8 cellular contexts compared by ENCODE assay signal in the genomic region with DNA sequence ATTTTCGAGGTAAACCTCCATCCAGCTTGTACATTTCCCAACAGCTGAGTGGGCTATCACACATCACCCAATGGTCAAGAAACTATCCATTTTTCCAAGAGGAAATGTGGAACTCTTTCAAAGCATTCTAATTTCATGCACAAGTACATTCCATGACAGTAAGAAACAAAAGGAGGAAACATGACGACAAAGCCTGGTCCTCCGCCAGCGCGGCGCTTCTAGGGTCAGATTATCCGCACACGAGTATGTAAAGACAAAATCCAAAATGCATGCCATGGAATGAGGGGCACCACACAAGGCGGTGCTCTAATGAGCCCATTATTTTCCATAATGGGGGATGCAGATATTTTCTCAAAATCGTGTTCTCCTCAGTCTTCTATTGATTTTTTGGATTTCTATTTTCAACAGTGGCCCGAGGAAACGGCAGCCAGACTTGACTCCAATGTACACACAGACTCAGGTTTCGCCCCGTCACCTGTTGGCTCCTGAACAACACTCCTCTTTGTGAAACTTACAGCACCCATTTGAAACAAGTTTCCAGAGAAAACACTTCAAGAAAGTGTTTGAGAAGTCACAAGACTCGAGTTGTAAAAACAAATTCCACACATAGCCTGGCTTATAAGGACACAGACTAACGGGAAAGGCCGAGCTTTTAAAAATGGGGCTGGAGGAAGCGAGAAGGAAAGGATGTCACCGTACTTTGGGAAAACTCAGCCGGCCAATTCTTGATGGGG.
DNase-seq lines count a peak whose midpoint lies in the region; ATAC-seq and TF ChIP-seq lines count a peak whose summit lies in the region.

No MANE protein-coding gene starts in this region.

- TF ChIP-seq CTCF in fibroblast of lung (conservative IDR thresholded peaks at IDR 0.05 in 1 of 2, IDR thresholded peaks at IDR 0.05 in 1 of 2; ENCODE audit: low read depth in 1 of 2, low read length in 2 of 2) (no peak), osteocyte (IDR thresholded peaks at IDR 0.05) (no peak)

- peaks cover 41% of the 10 kb centered on the region for H3K4me1 ChIP-seq in GM23248 (ENCODE audit: insufficient read depth)
- peaks cover 10% of the 10 kb centered on the region for H3K4me1 ChIP-seq in SJCRH30
- H3K4me1 ChIP-seq in fibroblast of lung (ENCODE audit: control insufficient read depth, extremely low read depth, insufficient read depth, low read length): no peaks in the 10 kb centered on the region

- H3K4me3 Mint-ChIP-seq in osteocyte (ENCODE audit: unreplicated experiment): peak overlapping the region; percentile 85

- H3K27me3 Mint-ChIP-seq in osteocyte (ENCODE audit: unreplicated experiment): peaks cover 25% of the 10 kb centered on the region

- H4K20me1 ChIP-seq in GM23248 (ENCODE audit: insufficient read depth) (no peaks in the 10 kb centered on the region), fibroblast of lung (ENCODE audit: control insufficient read depth, extremely low read depth, insufficient read depth, low read length) (no peaks in the 10 kb centered on the region)

- no peaks in the 10 kb centered on the region for H3K36me3 ChIP-seq in GM23248 (ENCODE audit: low read depth)
- no peaks in the 10 kb centered on the region for H3K36me3 ChIP-seq in SJCRH30
- H3K36me3 ChIP-seq in fibroblast of lung (ENCODE audit: control insufficient read depth, insufficient read depth, low read length): no peaks in the 10 kb centered on the region

- H3K9ac ChIP-seq in GM23248 (peak overlapping the region; percentile 73), fibroblast of lung (ENCODE audit: insufficient read depth, low read length) (peak overlapping the region; percentile 50)

- H3K9me2 ChIP-seq in GM23248 (ENCODE audit: insufficient read depth): no peaks in the 10 kb centered on the region

- H3K4me3 ChIP-seq in GM23248 (peak overlapping the region; percentile 89), SJCRH30 (peak overlapping the region; percentile 63), fibroblast of lung (replicated peaks in 1 of 4; ENCODE audit: control extremely low read depth in 1 of 4, insufficient read depth in 1 of 4, low read depth in 3 of 4, low read length in 4 of 4) (peak overlapping the region; percentile 77 to 90 (median 83))

- H3K36me3 Mint-ChIP-seq in osteocyte (ENCODE audit: unreplicated experiment): no peaks in the 10 kb centered on the region

- no peaks in the 10 kb centered on the region for H3K27me3 ChIP-seq in GM23248 (replicated peaks; ENCODE audit: insufficient read depth)
- peaks cover 12% of the 10 kb centered on the region; the same call in 1 of the 2 replicates for H3K27me3 ChIP-seq in SJCRH30
- no peaks in the 10 kb centered on the region for H3K27me3 ChIP-seq in fibroblast of lung (ENCODE audit: control insufficient read depth, insufficient read depth, low read length)

- peaks cover 74% of the 10 kb centered on the region for H3K79me2 ChIP-seq in GM23248 (ENCODE audit: insufficient read depth)
- peaks cover 30% of the 10 kb centered on the region for H3K79me2 ChIP-seq in fibroblast of lung (ENCODE audit: control insufficient read depth, insufficient read depth, low read length)

- DNase-seq in GM23248 (peak; percentile 56), SJCRH30 (peak; percentile 14 to 60), fibroblast of lung (ENCODE audit: low read depth in 2 of 2) (peak; percentile 56 to 67), osteocyte (ENCODE audit: extremely low spot score, unreplicated experiment) (no peak), activated gamma-delta T cell (lab: John Stamatoyannopoulos, UW) (no peak), iPS-NIHi7 (ENCODE audit: extremely low spot score) (no peak)

- H2AFZ ChIP-seq in GM23248 (peak overlapping the region; percentile 81), fibroblast of lung (ENCODE audit: low read length) (peak overlapping the region; percentile 20)

- 32 to 35% methylated on average over 20 of the region's 20 CpGs for WGBS in GM23248 (ENCODE audit: low coverage in 1 of 2, low lambda C conversion rate in 2 of 2, missing lambda C conversion rate in 2 of 2), 2 experiments

- peak overlapping the region; percentile 75 for H3K27ac Mint-ChIP-seq in osteocyte (ENCODE audit: unreplicated experiment)

- ATAC-seq in HG03520 (IDR thresholded peaks at IDR 0.05; ENCODE audit: unreplicated experiment) (no peak), HG03175 (IDR thresholded peaks at IDR 0.05; ENCODE audit: unreplicated experiment) (no peak)

- in situ Hi-C loops in GM23248 (cut with MboI): loop anchor here (10.0 kb wide), 1 partner anchor 83 kb away; no protein-coding TSS in a partner anchor

- H3F3A ChIP-seq in GM23248 (ENCODE audit: insufficient read depth): peaks cover 35% of the 10 kb centered on the region

- no peaks in the 10 kb centered on the region for H3K9me3 Mint-ChIP-seq in osteocyte (ENCODE audit: unreplicated experiment)

- no peaks in the 10 kb centered on the region for H3K9me3 ChIP-seq in GM23248 (ENCODE audit: low read depth)
- H3K9me3 ChIP-seq in SJCRH30 (replicated peaks): no peaks in the 10 kb centered on the region; the same call in 1 of the 2 replicates
- H3K9me3 ChIP-seq in fibroblast of lung (ENCODE audit: control insufficient read depth, insufficient read depth, low read depth, low read length): no peaks in the 10 kb centered on the region

- H3K4me2 ChIP-seq in GM23248 (ENCODE audit: unreplicated experiment) (peak overlapping the region; percentile 91), fibroblast of lung (ENCODE audit: extremely low read depth, insufficient read depth, low read length) (peak overlapping the region; percentile 84)

- H3K27ac ChIP-seq in GM23248 (peak overlapping the region; percentile 44), SJCRH30 (no peak overlapping the region), fibroblast of lung (ENCODE audit: insufficient read depth, low read length) (peak overlapping the region; percentile 81)

- peaks cover 28% of the 10 kb centered on the region for H3K4me1 Mint-ChIP-seq in osteocyte (ENCODE audit: unreplicated experiment)

Comparison
In these comparisons a context has a peak if more than half of its experiments do, and no peak if none do; other contexts are left out.
1. DNase-seq: peak in GM23248 (single experiment), SJCRH30 (2 of 2) and fibroblast of lung (2 of 2); none in osteocyte (single experiment), activated gamma-delta T cell (single experiment) and iPS-NIHi7 (single experiment).
2. Peak in every context shown above with its lines, with median percentiles within 50 percentile points of each other: H3K4me3 ChIP-seq.